ENCODE assay signal across 16 cellular contexts in the genomic region with DNA sequence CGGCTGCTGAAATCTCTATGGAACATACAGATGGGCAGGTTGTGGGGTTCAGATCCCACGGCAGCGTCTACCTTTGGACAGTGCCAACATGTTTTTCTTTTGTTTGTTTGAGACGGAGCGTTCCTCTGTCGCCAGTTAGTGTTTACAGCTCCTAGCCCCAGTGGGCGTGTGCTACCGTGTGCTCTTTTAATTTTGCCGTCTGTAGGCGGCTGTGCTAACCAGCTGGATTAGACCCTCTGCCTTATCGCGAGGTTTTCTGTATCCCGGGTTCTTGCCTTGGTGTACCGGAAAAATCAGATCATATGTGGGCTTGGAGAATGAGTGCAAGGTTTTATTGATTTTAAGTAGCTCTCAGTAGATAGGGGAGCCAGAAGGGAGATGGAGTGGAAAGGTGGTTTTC. TPM values are rescaled to one million over a fixed set of nuclear protein-coding genes. Genes with fewer than 3 reads are reported as not detected.
DNase-seq lines count a peak whose midpoint lies in the region; ATAC-seq and TF ChIP-seq lines count a peak whose summit lies in the region.
"Had no signal": no experiment of that assay in that cellular context is flagged by ENCODE, and none has a peak within 500 bp of the region (broad histone marks: within the 10 kb centered on the region; RNA-seq: fewer than 3 reads in every experiment).

No MANE protein-coding gene starts in this region.

- H3K4me1 ChIP-seq in Caco-2 = peaks cover 81% of the 10 kb centered on the region
- peaks cover 2% of the 10 kb centered on the region; the same call in 1 of the 2 replicates for H3K4me1 ChIP-seq in HEK293 (ENCODE audit: control insufficient read depth, insufficient read depth, low read length)

- H3K27me3 Mint-ChIP-seq in Caco-2 (ENCODE audit: insufficient read depth, unreplicated experiment) = no peaks in the 10 kb centered on the region
- no peaks in the 10 kb centered on the region for H3K27me3 Mint-ChIP-seq in central memory CD8-positive, alpha-beta T cell
- H3K27me3 Mint-ChIP-seq: B cell; CD4-positive, alpha-beta T cell had no signal

- no peak for TF ChIP-seq CTCF in Caco-2 (IDR thresholded peaks at IDR 0.05; ENCODE audit: insufficient read depth in 1 of 2, low read depth in 1 of 2, low read length in 1 of 2, severe bottlenecking in 1 of 2, unreplicated experiment in 1 of 2)
- TF ChIP-seq CTCF in HEK293 (tag by site-specific recombination; IDR thresholded peaks at IDR 0.05) = no peak

- CTCF ChIA-PET in Caco-2 (lab: Charles Lee) = interaction anchor here (2.1 kb wide), 1 partner anchor 18 kb away, joined by 6 read pairs; no protein-coding TSS in a partner anchor
- CTCF ChIA-PET in HEK293 (lab: Yijun Ruan, JAX) = interaction anchor here (0.6 kb wide), 1 partner anchor 798 kb away, joined by 3 read pairs; no protein-coding TSS in a partner anchor

- H3K27ac ChIP-seq in HEK293 (ENCODE audit: extremely low read depth, low read depth, low read length) = no peak overlapping the region

- H3K4me3 Mint-ChIP-seq in Caco-2 (ENCODE audit: unreplicated experiment) = no peak overlapping the region
- no peak overlapping the region for H3K4me3 Mint-ChIP-seq in central memory CD8-positive, alpha-beta T cell
- H3K4me3 Mint-ChIP-seq: B cell; CD4-positive, alpha-beta T cell had no signal

- intact Hi-C loops in Caco-2 (cut with micrococcal nuclease; ENCODE audit: unreplicated experiment) (loop anchor here (2.0 kb wide), 1 partner anchor 24 kb away; a partner anchor contains a TSS), left colon (cut with DNase I, micrococcal nuclease) (no loop called here)

- no peaks in the 10 kb centered on the region for H3K9me3 Mint-ChIP-seq in Caco-2 (ENCODE audit: unreplicated experiment)
- no peaks in the 10 kb centered on the region for H3K9me3 Mint-ChIP-seq in central memory CD8-positive, alpha-beta T cell
- H3K9me3 Mint-ChIP-seq: CD4-positive, alpha-beta T cell had no signal

- H3K27me3 ChIP-seq in Caco-2 (replicated peaks; ENCODE audit: control insufficient read depth, insufficient read depth, low read length) = no peaks in the 10 kb centered on the region

- BruUV-seq in Caco-2 (replicated peaks; lab: Mats Ljungman, UMichigan) = no TSS peak

- no peak for ATAC-seq in central memory CD8-positive, alpha-beta T cell (replicated peaks; ENCODE audit: extremely low read depth, poor library complexity, severe bottlenecking)
- ATAC-seq in left colon (peak; percentile 26), GM18511 (IDR thresholded peaks at IDR 0.05; ENCODE audit: unreplicated experiment) (no peak), GM19455 (IDR thresholded peaks at IDR 0.05; ENCODE audit: unreplicated experiment) (no peak)
- ATAC-seq: HCT116 had no signal

- no peaks in the 10 kb centered on the region for H3K36me3 ChIP-seq in Caco-2 (ENCODE audit: control insufficient read depth, insufficient read depth, low read length)
- H3K36me3 ChIP-seq in HEK293 (ENCODE audit: control insufficient read depth in 2 of 2, insufficient read depth in 1 of 2, low read length in 2 of 2) = no peaks in the 10 kb centered on the region

- H3K4me3 ChIP-seq in Caco-2 (ENCODE audit: low read depth, low read length) (no peak overlapping the region), HEK293 (ENCODE audit: low read depth, low read length) (no peak overlapping the region)

- no peaks in the 10 kb centered on the region for H3K9me3 ChIP-seq in Caco-2
- no peaks in the 10 kb centered on the region for H3K9me3 ChIP-seq in HEK293 (ENCODE audit: control insufficient read depth, insufficient read depth, low read depth, low read length)

- no peak for DNase-seq in Caco-2
- no peak for DNase-seq in central memory CD8-positive, alpha-beta T cell (ENCODE audit: low spot score in 2 of 2)
- DNase-seq in left colon = peak in 1 of 2 donors; percentile 16
- no peak for DNase-seq in inferior parietal cortex (ENCODE audit: extremely low spot score)
- no peak for DNase-seq in activated naive CD4-positive, alpha-beta T cell (lab: John Stamatoyannopoulos, UW)
- DNase-seq: C1 segment of cervical spinal cord; CD4-positive, alpha-beta T cell; DND-41; GF-D8; KBM-7 had no signal

- H3K4me1 Mint-ChIP-seq in Caco-2 (ENCODE audit: low read depth, unreplicated experiment) = peaks cover 72% of the 10 kb centered on the region
- H3K4me1 Mint-ChIP-seq in central memory CD8-positive, alpha-beta T cell = peaks cover 4% of the 10 kb centered on the region

- peak overlapping the region; percentile 90 for H3K27ac Mint-ChIP-seq in Caco-2 (ENCODE audit: unreplicated experiment)
- peak overlapping the region; percentile 60 for H3K27ac Mint-ChIP-seq in central memory CD8-positive, alpha-beta T cell (ENCODE audit: low read depth)
- H3K27ac Mint-ChIP-seq: B cell; CD4-positive, alpha-beta T cell had no signal

- peaks cover 38% of the 10 kb centered on the region for H3K36me3 Mint-ChIP-seq in Caco-2 (ENCODE audit: insufficient read depth, unreplicated experiment)
- no peaks in the 10 kb centered on the region for H3K36me3 Mint-ChIP-seq in central memory CD8-positive, alpha-beta T cell (ENCODE audit: insufficient read depth)

- POLR2A ChIA-PET in Caco-2 (lab: Charles Lee) (interaction anchor here (1.8 kb wide), 1 partner anchor 10 kb away, joined by 5 read pairs; a partner anchor contains a TSS), HEK293 (lab: Yijun Ruan, JAX) (no interaction called here)

TF ChIP-seq in HEK293, 187 proteins besides CTCF, POLR2A, EP300 and RAD21:
- TF ChIP-seq ZNF394 (tag by site-specific recombination; IDR thresholded peaks at IDR 0.05; ENCODE audit: borderline replicate concordance) (no peak), MYNN (tag by site-specific recombination; IDR thresholded peaks at IDR 0.05; ENCODE audit: borderline replicate concordance) (no peak), EGR2 (tag by site-specific recombination; IDR thresholded peaks at IDR 0.05; ENCODE audit: low read depth) (0 out of 2 replicates have a peak, but pooled peaks have one; percentile 24), ZFHX2 (tag by site-specific recombination; conservative IDR thresholded peaks at IDR 0.05) (peak; percentile 23; the same call in 1 of the 2 replicates), ZNF138 (tag by site-specific recombination; IDR thresholded peaks at IDR 0.05; ENCODE audit: borderline replicate concordance) (no peak), KLF9 (tag by site-specific recombination; IDR thresholded peaks at IDR 0.05; ENCODE audit: low read depth) (no peak), TRIM28 (IDR thresholded peaks at IDR 0.05; ENCODE audit: borderline replicate concordance, low read length) (no peak), ZNF555 (tag by site-specific recombination; conservative IDR thresholded peaks at IDR 0.05) (no peak)
- TF ChIP-seq, protein P1, sequence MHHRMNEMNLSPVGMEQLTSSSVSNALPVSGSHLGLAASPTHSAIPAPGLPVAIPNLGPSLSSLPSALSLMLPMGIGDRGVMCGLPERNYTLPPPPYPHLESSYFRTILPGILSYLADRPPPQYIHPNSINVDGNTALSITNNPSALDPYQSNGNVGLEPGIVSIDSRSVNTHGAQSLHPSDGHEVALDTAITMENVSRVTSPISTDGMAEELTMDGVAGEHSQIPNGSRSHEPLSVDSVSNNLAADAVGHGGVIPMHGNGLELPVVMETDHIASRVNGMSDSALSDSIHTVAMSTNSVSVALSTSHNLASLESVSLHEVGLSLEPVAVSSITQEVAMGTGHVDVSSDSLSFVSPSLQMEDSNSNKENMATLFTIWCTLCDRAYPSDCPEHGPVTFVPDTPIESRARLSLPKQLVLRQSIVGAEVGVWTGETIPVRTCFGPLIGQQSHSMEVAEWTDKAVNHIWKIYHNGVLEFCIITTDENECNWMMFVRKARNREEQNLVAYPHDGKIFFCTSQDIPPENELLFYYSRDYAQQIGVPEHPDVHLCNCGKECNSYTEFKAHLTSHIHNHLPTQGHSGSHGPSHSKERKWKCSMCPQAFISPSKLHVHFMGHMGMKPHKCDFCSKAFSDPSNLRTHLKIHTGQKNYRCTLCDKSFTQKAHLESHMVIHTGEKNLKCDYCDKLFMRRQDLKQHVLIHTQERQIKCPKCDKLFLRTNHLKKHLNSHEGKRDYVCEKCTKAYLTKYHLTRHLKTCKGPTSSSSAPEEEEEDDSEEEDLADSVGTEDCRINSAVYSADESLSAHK (tag by site-specific recombination; IDR thresholded peaks at IDR 0.05) = no peak
- TF ChIP-seq, protein P2, sequence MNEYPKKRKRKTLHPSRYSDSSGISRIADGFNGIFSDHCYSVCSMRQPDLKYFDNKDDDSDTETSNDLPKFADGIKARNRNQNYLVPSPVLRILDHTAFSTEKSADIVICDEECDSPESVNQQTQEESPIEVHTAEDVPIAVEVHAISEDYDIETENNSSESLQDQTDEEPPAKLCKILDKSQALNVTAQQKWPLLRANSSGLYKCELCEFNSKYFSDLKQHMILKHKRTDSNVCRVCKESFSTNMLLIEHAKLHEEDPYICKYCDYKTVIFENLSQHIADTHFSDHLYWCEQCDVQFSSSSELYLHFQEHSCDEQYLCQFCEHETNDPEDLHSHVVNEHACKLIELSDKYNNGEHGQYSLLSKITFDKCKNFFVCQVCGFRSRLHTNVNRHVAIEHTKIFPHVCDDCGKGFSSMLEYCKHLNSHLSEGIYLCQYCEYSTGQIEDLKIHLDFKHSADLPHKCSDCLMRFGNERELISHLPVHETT (tag by site-specific recombination; IDR thresholded peaks at IDR 0.05) = no peak
- TF ChIP-seq, protein P3, sequence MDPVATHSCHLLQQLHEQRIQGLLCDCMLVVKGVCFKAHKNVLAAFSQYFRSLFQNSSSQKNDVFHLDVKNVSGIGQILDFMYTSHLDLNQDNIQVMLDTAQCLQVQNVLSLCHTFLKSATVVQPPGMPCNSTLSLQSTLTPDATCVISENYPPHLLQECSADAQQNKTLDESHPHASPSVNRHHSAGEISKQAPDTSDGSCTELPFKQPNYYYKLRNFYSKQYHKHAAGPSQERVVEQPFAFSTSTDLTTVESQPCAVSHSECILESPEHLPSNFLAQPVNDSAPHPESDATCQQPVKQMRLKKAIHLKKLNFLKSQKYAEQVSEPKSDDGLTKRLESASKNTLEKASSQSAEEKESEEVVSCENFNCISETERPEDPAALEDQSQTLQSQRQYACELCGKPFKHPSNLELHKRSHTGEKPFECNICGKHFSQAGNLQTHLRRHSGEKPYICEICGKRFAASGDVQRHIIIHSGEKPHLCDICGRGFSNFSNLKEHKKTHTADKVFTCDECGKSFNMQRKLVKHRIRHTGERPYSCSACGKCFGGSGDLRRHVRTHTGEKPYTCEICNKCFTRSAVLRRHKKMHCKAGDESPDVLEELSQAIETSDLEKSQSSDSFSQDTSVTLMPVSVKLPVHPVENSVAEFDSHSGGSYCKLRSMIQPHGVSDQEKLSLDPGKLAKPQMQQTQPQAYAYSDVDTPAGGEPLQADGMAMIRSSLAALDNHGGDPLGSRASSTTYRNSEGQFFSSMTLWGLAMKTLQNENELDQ (tag by site-specific recombination; IDR thresholded peaks at IDR 0.05; ENCODE audit: low read depth) = no peak

RNA-seq across cellular contexts. Expression of a gene that starts 9.8 kb away (rescaled TPM):
- total RNA-seq in Caco-2 (2022) (170 and 190 TPM in 2 replicates), left colon (10 to 100 TPM; 31.4 to 41.0 TPM)

RNA-seq across cellular contexts. Expression of a gene that starts 23.6 kb away (rescaled TPM):
- total RNA-seq in Caco-2 (2022) = 62.7 and 67.0 TPM in 2 replicates
- total RNA-seq in left colon = 1 to 10 TPM in 1 of 2 donors, under 1 TPM in 1; 0.67 to 1.8 TPM

RNA-seq across cellular contexts. Expression of a gene that starts 54.5 kb away (rescaled TPM):
- not detected in 2 replicates for total RNA-seq in Caco-2 (2022)
- not detected for total RNA-seq in left colon
- total RNA-seq: B cell, H4 had no signal

Comparison
In these comparisons a context has a peak if more than half of its experiments do, and no peak if none do; other contexts are left out.
1. RNA of a gene that starts 23.6 kb away (total RNA-seq): 62.7 to 67.0 TPM in Caco-2; 0.67 to 1.8 TPM in left colon; every median in the first group is over 10 times any median in the second.